18 cellular contexts compared by ENCODE assay signal in genomic region chr16:88878967-88879787, GRCh38. TPM values are rescaled to one million over a fixed set of nuclear protein-coding genes. Genes with fewer than 3 reads are reported as not detected.
"Had no signal": no experiment of that assay in that cellular context is flagged by ENCODE, and none has a peak within 500 bp of the region (broad histone marks: within the 10 kb centered on the region; RNA-seq: fewer than 3 reads in every experiment).

No MANE protein-coding gene starts in this region.

- DNase-seq: activated CD4-positive, alpha-beta T cell treated with anti-CD3 and anti-CD28 coated beads, Interleukin-2, amount 50 U/mL, for 1 hour; activated naive CD4-positive, alpha-beta T cell; activated naive CD8-positive, alpha-beta T cell treated with anti-CD3 and anti-CD28 coated beads, Interleukin-2, amount 10 ng/mL, durations not matched to agents 7 days and 5 days; effector memory CD4-positive, alpha-beta T cell; kidney; left lung; naive B cell; pancreas; T-helper 9 cell; thyroid gland had no signal

- H3K9me3 ChIP-seq: left lung, pancreas, thyroid gland, vagina had no signal

- H3K27ac ChIP-seq: left lung, neural progenitor cell, pancreas, thyroid gland, vagina had no signal

- H3K4me3 ChIP-seq: left lung, neural progenitor cell, pancreas, thyroid gland, vagina had no signal

- H3K27me3 ChIP-seq: neural progenitor cell, pancreas, thyroid gland, vagina had no signal

- H3K4me2 ChIP-seq: neural progenitor cell had no signal

- H3K9ac ChIP-seq: neural progenitor cell had no signal

- H3K4me1 ChIP-seq: left lung, pancreas, thyroid gland had no signal

- H2AFZ ChIP-seq: neural progenitor cell had no signal

- H3K36me3 ChIP-seq: neural progenitor cell, thyroid gland, vagina had no signal

- ATAC-seq: activated CD4-positive, CD25-positive, alpha-beta regulatory T cell treated with anti-CD3 and anti-CD28 coated beads, Interleukin-2, amount 50 U/mL, for 24 hours; left lung; pancreas; stimulated activated effector memory CD8-positive, alpha-beta T cell treated with anti-CD3 and anti-CD28 coated beads, Interleukin-12 subunit alpha, Interleukin-12 subunit beta, amount 100 ng/mL, for 72 hours had no signal

RNA-seq across cellular contexts. Expression of gene PABPN1L, which starts 12.7 kb away (rescaled TPM):
- total RNA-seq: activated CD8-positive, alpha-beta memory T cell treated with anti-CD3 and anti-CD28 coated beads for 36 hours; activated naive CD8-positive, alpha-beta T cell treated with anti-CD3 and anti-CD28 coated beads, Interleukin-2, amount 10 ng/mL, durations not matched to agents 7 days and 5 days; epithelial cell of proximal tubule; kidney; left lung; mononuclear cell; renal cortical epithelial cell; thyroid gland; vagina had no signal
